In genomic region chr10:114328278-114328812, GRCh38 we compare ENCODE assay signal across 16 cellular contexts.
A peak's percentile ranks its signal among the peaks of the same experiment; 100 is the strongest.
DNase-seq lines count a peak whose midpoint lies in the region; ATAC-seq, FAIRE-seq and TF ChIP-seq lines count a peak whose summit lies in the region.
"Had no signal": no experiment of that assay in that cellular context is flagged by ENCODE, and none has a peak within 500 bp of the region (broad histone marks: within the 10 kb centered on the region; RNA-seq: fewer than 3 reads in every experiment).

No MANE protein-coding gene starts in this region.

- no peaks in the 10 kb centered on the region for H4K20me1 ChIP-seq in H1 (replicated peaks in 1 of 2; ENCODE audit: control insufficient read depth in 1 of 2, insufficient read depth in 2 of 2, low read length in 2 of 2)

- CTCF ChIA-PET in Panc1 (lab: Charles Lee) (interaction anchor here (0.6 kb wide), 1 partner anchor 21 kb away, joined by 3 read pairs; no protein-coding TSS in a partner anchor), H1 (lab: Charles Lee; ENCODE audit: partially characterized antibody) (interaction anchor here (0.6 to 0.9 kb wide), 2 partner anchors 17 to 108 kb away, joined by 3 read pairs; no protein-coding TSS in a partner anchor)

- H3K4me3 ChIP-seq in Panc1 (ENCODE audit: low read depth in 2 of 2, low read length in 2 of 2) (no peak overlapping the region), H1 (ENCODE audit: extremely low read depth in 1 of 4, insufficient read depth in 2 of 4, low read depth in 3 of 4, low read length in 4 of 4) (no peak overlapping the region), kidney (ENCODE audit: low read length in 2 of 2) (no peak overlapping the region), prostate gland (no peak overlapping the region)

- peak; percentile 10 for ATAC-seq in Panc1
- ATAC-seq in GM21723 (IDR thresholded peaks at IDR 0.05; ENCODE audit: unreplicated experiment), result no peak

- H3K18ac ChIP-seq in H1 (ENCODE audit: extremely low read depth, low read length), result no peak overlapping the region

- H3K9me3 ChIP-seq in Panc1 (ENCODE audit: control insufficient read depth, insufficient read depth, low read depth, low read length) (no peaks in the 10 kb centered on the region), H1 (ENCODE audit: insufficient read depth in 2 of 2, low read depth in 1 of 2, low read length in 1 of 2) (no peaks in the 10 kb centered on the region), kidney (ENCODE audit: control insufficient read depth in 1 of 2, low read length in 2 of 2) (no peaks in the 10 kb centered on the region), prostate gland (no peaks in the 10 kb centered on the region)

- H4K5ac ChIP-seq in H1 (ENCODE audit: insufficient read length, low read depth, low read length), result no peak overlapping the region

- H3K23me2 ChIP-seq in H1 (ENCODE audit: low read depth, low read length), result no peaks in the 10 kb centered on the region

- no peak overlapping the region for H4K8ac ChIP-seq in H1 (ENCODE audit: extremely low read depth, insufficient read depth, low read length)

- in situ Hi-C loops in Panc1 (cut with HindIII; ENCODE audit: low pct_unique_long_range_greater_than_20kb, low sequenced_read_pairs), result no loop called here

- no peaks in the 10 kb centered on the region for H3K79me2 ChIP-seq in H1 (ENCODE audit: control insufficient read depth in 1 of 2, insufficient read depth in 2 of 2, low read length in 2 of 2)

- no peak overlapping the region for H3K9ac ChIP-seq in H1 (replicated peaks in 1 of 4; ENCODE audit: extremely low read depth in 1 of 4, low read depth in 3 of 4, low read length in 3 of 4)
- no peak overlapping the region for H3K9ac ChIP-seq in kidney (ENCODE audit: low read length in 2 of 2)

- H3K56ac ChIP-seq in H1 (replicated peaks; ENCODE audit: insufficient read length, low read depth, low read length), result no peak overlapping the region

- peaks cover 5% of the 10 kb centered on the region; the same call in 1 of the 2 replicates for H3K4me1 ChIP-seq in Panc1 (ENCODE audit: control insufficient read depth, insufficient read depth, low read length)
- H3K4me1 ChIP-seq in H1 (replicated peaks in 1 of 4; ENCODE audit: control insufficient read depth in 3 of 4, insufficient read depth in 4 of 4, low read length in 3 of 4), result no peaks in the 10 kb centered on the region; a peak in 1 of 7 replicates
- peaks cover 7% of the 10 kb centered on the region in 2 donors for H3K4me1 ChIP-seq in kidney (ENCODE audit: control insufficient read depth in 1 of 2, insufficient read depth in 1 of 2, low read depth in 1 of 2, low read length in 2 of 2)
- peaks cover 16% of the 10 kb centered on the region for H3K4me1 ChIP-seq in prostate gland (replicated peaks)

- POLR2A ChIA-PET in Panc1 (lab: Charles Lee) (no interaction called here), H1 (lab: Charles Lee; ENCODE audit: partially characterized antibody) (no interaction called here)

- TF ChIP-seq POLR2A in H1 (IDR thresholded peaks at IDR 0.05; ENCODE audit: control extremely low read depth in 1 of 2, low read depth in 2 of 2, low read length in 2 of 2) (no peak), prostate gland (IDR thresholded peaks at IDR 0.05) (no peak)

- WGBS in H1 (ENCODE audit: extremely low coverage in 1 of 2, insufficient coverage in 1 of 2, insufficient read length in 1 of 2, insufficient replicate concordance in 2 of 2, low coverage in 1 of 2, low lambda C conversion rate in 2 of 2, missing lambda C conversion rate in 1 of 2), 2 experiments, result 86% methylated on average over 9 of the region's 10 CpGs; no CpG with 5 or more reads in 1 of the 2 experiments
- WGBS in prostate gland, result 82% methylated on average over 9 of the region's 10 CpGs

- no peak overlapping the region for H2AFZ ChIP-seq in H1 (ENCODE audit: low read length)

- FAIRE-seq in H1 (lab: Jason Lieb, UNC) (no peak), kidney (lab: Jason Lieb, UNC) (no peak)
- FAIRE-seq: D721Med had no signal

- DNase-seq in Panc1 (ENCODE audit: low read depth, low spot score), result no peak
- no peak for DNase-seq in H1 (ENCODE audit: low read depth in 1 of 2, low spot score in 2 of 2)
- DNase-seq in kidney, result peak; percentile 52
- no peak for DNase-seq in prostate gland (ENCODE audit: low spot score)
- DNase-seq in cerebellum (ENCODE audit: low spot score), result no peak
- no peak for DNase-seq in caudate nucleus (lab: John Stamatoyannopoulos, UW)
- DNase-seq: DMS79 treated with DMSO at 0.1 percent for 48 hours, H9, IMR-90, NCI-H1436, NCI-H1930, NCI-H226, NCI-H524 treated with DMSO at 0.1 percent for 48 hours had no signal

- no peaks in the 10 kb centered on the region for H3K79me1 ChIP-seq in H1 (ENCODE audit: low read depth, low read length)

- no peak overlapping the region for H3K14ac ChIP-seq in H1 (ENCODE audit: insufficient read length)

- H3K27me3 ChIP-seq in Panc1 (ENCODE audit: control insufficient read depth, insufficient read depth, low read length), result no peaks in the 10 kb centered on the region
- H3K27me3 ChIP-seq in H1 (replicated peaks in 1 of 4; ENCODE audit: control insufficient read depth in 3 of 4, extremely low read depth in 1 of 4, insufficient read depth in 3 of 4, low read length in 3 of 4), result no peaks in the 10 kb centered on the region
- no peaks in the 10 kb centered on the region for H3K27me3 ChIP-seq in prostate gland (replicated peaks; ENCODE audit: insufficient read depth)

- H2BK15ac ChIP-seq in H1 (ENCODE audit: low read length), result no peak overlapping the region

- TF ChIP-seq EP300 in H1 (IDR thresholded peaks at IDR 0.05; ENCODE audit: borderline replicate concordance in 1 of 2, low read depth in 2 of 2, low read length in 2 of 2), result no peak

- H2BK120ac ChIP-seq in H1 (replicated peaks; ENCODE audit: low read depth, low read length), result no peak overlapping the region

- no peak overlapping the region for H2BK12ac ChIP-seq in H1 (ENCODE audit: low read depth, low read length)

- TF ChIP-seq RAD21 in H1 (IDR thresholded peaks at IDR 0.05 in 1 of 2, conservative IDR thresholded peaks at IDR 0.05 in 1 of 2; ENCODE audit: low read depth in 2 of 2, low read length in 2 of 2), result no peak

- intact Hi-C loops in Panc1 (cut with micrococcal nuclease; ENCODE audit: unreplicated experiment) (no loop called here), kidney (cut with DNase I) (no loop called here), prostate gland (cut with DNase I) (no loop called here)

- H2AK5ac ChIP-seq in H1 (ENCODE audit: low read depth, low read length), result no peak overlapping the region

- no peak for TF ChIP-seq CTCF in Panc1 (IDR thresholded peaks at IDR 0.05)
- no peak for TF ChIP-seq CTCF in H1 (IDR thresholded peaks at IDR 0.05; ENCODE audit: control extremely low read depth in 1 of 3, insufficient read depth in 1 of 3, low read depth in 1 of 3, low read length in 3 of 3)
- TF ChIP-seq CTCF in kidney (IDR thresholded peaks at IDR 0.05; ENCODE audit: borderline replicate concordance, extremely low read depth, insufficient read depth), result no peak
- TF ChIP-seq CTCF in prostate gland (IDR thresholded peaks at IDR 0.05), result no peak

- no TSS peak for BruUV-seq in Panc1 (replicated peaks; lab: Mats Ljungman, UMichigan)

- no peak overlapping the region for H3K4ac ChIP-seq in H1 (replicated peaks; ENCODE audit: insufficient read length, low read depth, low read length)

- H2BK5ac ChIP-seq in H1 (ENCODE audit: low read depth, low read length), result 0 out of 2 replicates have a peak overlapping the region, but pooled peaks have one; percentile 75

- H3K23ac ChIP-seq in H1 (ENCODE audit: insufficient read length), result no peak overlapping the region

- H3K36me3 ChIP-seq in Panc1 (ENCODE audit: control insufficient read depth, insufficient read depth, low read length) (peaks cover 3% of the 10 kb centered on the region; the same call in 1 of the 2 replicates), H1 (ENCODE audit: control insufficient read depth in 2 of 4, insufficient read depth in 4 of 4, low read length in 3 of 4) (no peaks in the 10 kb centered on the region), kidney (ENCODE audit: control insufficient read depth in 1 of 2, insufficient read depth in 2 of 2, low read length in 2 of 2) (peaks cover 0 to 4% of the 10 kb centered on the region in 2 donors), prostate gland (no peaks in the 10 kb centered on the region)

- H4K91ac ChIP-seq in H1 (replicated peaks; ENCODE audit: insufficient read length, low read length), result no peak overlapping the region

- no peak overlapping the region for H3K27ac ChIP-seq in Panc1 (ENCODE audit: low read length)
- no peak overlapping the region for H3K27ac ChIP-seq in H1 (ENCODE audit: low read depth, low read length)
- no peak overlapping the region for H3K27ac ChIP-seq in kidney (ENCODE audit: low read depth in 2 of 2, low read length in 2 of 2)
- H3K27ac ChIP-seq in prostate gland, result peak overlapping the region; percentile 19 to 52
- no peak overlapping the region for H3K27ac ChIP-seq in caudate nucleus (ENCODE audit: low read depth, low read length)
- H3K27ac ChIP-seq: HL-60 had no signal

- no peak overlapping the region for H2BK20ac ChIP-seq in H1 (ENCODE audit: low read length)

- H3K4me2 ChIP-seq in H1 (ENCODE audit: insufficient read depth in 1 of 2, low read depth in 2 of 2, low read length in 2 of 2), result no peak overlapping the region

TF ChIP-seq in H1, 55 proteins besides CTCF, POLR2A, EP300 and RAD21:
- TF ChIP-seq CHD1 (IDR thresholded peaks at IDR 0.05; ENCODE audit: low read depth, low read length), result no peak
- TF ChIP-seq SP1 (IDR thresholded peaks at IDR 0.05; ENCODE audit: low read depth, low read length), result no peak
- no peak for TF ChIP-seq RFX5 (IDR thresholded peaks at IDR 0.05; ENCODE audit: borderline replicate concordance, low read depth, low read length)
- no peak for TF ChIP-seq CTBP2 (IDR thresholded peaks at IDR 0.05; ENCODE audit: borderline replicate concordance, insufficient read depth, insufficient read length, low read length)
- TF ChIP-seq BACH1 (IDR thresholded peaks at IDR 0.05; ENCODE audit: low read length), result no peak
- TF ChIP-seq POLR2AphosphoS5 (IDR thresholded peaks at IDR 0.05; ENCODE audit: low read depth, low read length), result no peak
- TF ChIP-seq SUZ12 (IDR thresholded peaks at IDR 0.05; ENCODE audit: low read length), result no peak
- no peak for TF ChIP-seq YY1 (IDR thresholded peaks at IDR 0.05; ENCODE audit: low read depth, low read length)
- TF ChIP-seq NRF1 (IDR thresholded peaks at IDR 0.05; ENCODE audit: low read depth, low read length), result no peak
- no peak for TF ChIP-seq MAFK (IDR thresholded peaks at IDR 0.05; ENCODE audit: low read depth, low read length)
TF ChIP-seq in H1: peak in this region for 0.

Comparison
In these comparisons a context has a peak if more than half of its experiments do, and no peak if none do; other contexts are left out.
1. H3K27ac ChIP-seq: peak in prostate gland (2 of 2); none in Panc1 (single experiment), H1 (single experiment), kidney (0 of 2) and caudate nucleus (single experiment).